ENCODE assay signal across 8 cellular contexts in genomic region chr4:103019319-103020124, GRCh38. TPM values are rescaled to one million over a fixed set of nuclear protein-coding genes. Genes with fewer than 3 reads are reported as not detected.
DNase-seq lines count a peak whose midpoint lies in the region; ATAC-seq and TF ChIP-seq lines count a peak whose summit lies in the region.

A gene with protein sequence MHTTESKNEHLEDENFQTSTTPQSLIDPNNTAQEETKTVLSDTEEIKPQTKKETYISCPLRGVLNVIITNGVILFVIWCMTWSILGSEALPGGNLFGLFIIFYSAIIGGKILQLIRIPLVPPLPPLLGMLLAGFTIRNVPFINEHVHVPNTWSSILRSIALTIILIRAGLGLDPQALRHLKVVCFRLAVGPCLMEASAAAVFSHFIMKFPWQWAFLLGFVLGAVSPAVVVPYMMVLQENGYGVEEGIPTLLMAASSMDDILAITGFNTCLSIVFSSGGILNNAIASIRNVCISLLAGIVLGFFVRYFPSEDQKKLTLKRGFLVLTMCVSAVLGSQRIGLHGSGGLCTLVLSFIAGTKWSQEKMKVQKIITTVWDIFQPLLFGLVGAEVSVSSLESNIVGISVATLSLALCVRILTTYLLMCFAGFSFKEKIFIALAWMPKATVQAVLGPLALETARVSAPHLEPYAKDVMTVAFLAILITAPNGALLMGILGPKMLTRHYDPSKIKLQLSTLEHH (minus strand): TSS chr4:103019705. CDS start chr4:102991711, 27,994 bp downstream.

- H3K27ac ChIP-seq in left lung: peak within 1 kb of the TSS; percentile 87 to 92

- intact Hi-C loops in left lung (cut with DNase I): loop anchor here in 1 of 2 donors (10.0 kb wide), 1 partner anchor 575 kb away; no protein-coding TSS in a partner anchor

- peaks cover 7 to 15% of the 10 kb centered on the region in 2 donors for H3K4me1 ChIP-seq in left lung

- H3K27me3 ChIP-seq in left lung: no peaks in the 10 kb centered on the region

- DNase-seq in AG20443 (ENCODE audit: low spot score): peak; percentile 96
- DNase-seq in NCI-H460 (ENCODE audit: extremely low read depth, low read depth): peak; percentile 90
- DNase-seq in activated CD4-positive, alpha-beta T cell treated with anti-CD3 and anti-CD28 coated beads, Interleukin-2, amount 50 U/mL, for 1 hour: peak; percentile 94
- DNase-seq in dedifferentiated amniotic fluid mesenchymal stem cell (ENCODE audit: extremely low spot score): peak; percentile 87
- DNase-seq in left lung: peak; percentile 96 to 98
- DNase-seq in stimulated activated CD4-positive, alpha-beta T cell treated with anti-CD3 and anti-CD28 coated beads, Interleukin-4, amount 100 ng/mL, for 24 hours: peak; percentile 94

- no peaks in the 10 kb centered on the region for H3K9me3 ChIP-seq in left lung

- peak within 1 kb of the TSS; percentile 35 to 51 for H3K4me3 ChIP-seq in left lung

- no peak for TF ChIP-seq CTCF in left lung (IDR thresholded peaks at IDR 0.05)

- H3K36me3 ChIP-seq in left lung: no peaks in the 10 kb centered on the region

- peak; percentile 99 for ATAC-seq in GM19023 (IDR thresholded peaks at IDR 0.05; ENCODE audit: unreplicated experiment)
- peak; percentile 98 for ATAC-seq in HG03196 (IDR thresholded peaks at IDR 0.05; ENCODE audit: unreplicated experiment)
- ATAC-seq in left lung: peak; percentile 99

RNA-seq across cellular contexts. Expression of the gene that starts here (rescaled TPM):
- 0.12 and 0.26 TPM in 2 replicates for total RNA-seq in NCI-H460 (2014; rRNA removed; shearing (Covaris generic))
- polyA plus RNA-seq in NCI-H460 (2014; cell fraction: nucleus; rRNA removed): 1.5 TPM in 1 of 2 replicates, not detected in the other
- total RNA-seq in left lung: under 1 TPM; 0.52 to 0.71 TPM

Comparison
In these comparisons a context has a peak if more than half of its experiments do, and no peak if none do; other contexts are left out.
1. Peak in every context shown above with its lines: DNase-seq, ATAC-seq, H3K4me3 ChIP-seq and H3K27ac ChIP-seq.
2. Peak in DNase-seq, ATAC-seq, H3K4me3 ChIP-seq and H3K27ac ChIP-seq in left lung; RNA of the gene not detected or under 1 TPM.